28 cellular contexts compared by ENCODE assay signal in genomic region chr3:120648290-120648689, GRCh38. TPM values are rescaled to one million over a fixed set of nuclear protein-coding genes. Genes with fewer than 3 reads are reported as not detected.
"Had no signal": no experiment of that assay in that cellular context is flagged by ENCODE, and none has a peak within 500 bp of the region (broad histone marks: within the 10 kb centered on the region; RNA-seq: fewer than 3 reads in every experiment).

No MANE protein-coding gene starts in this region.

- ATAC-seq: activated T-helper 17 cell treated with anti-CD3 and anti-CD28 coated beads, Interleukin-2, amount 50 U/mL, for 72 hours; body of pancreas; left colon; sciatic nerve; stimulated activated memory B cell treated with anti-CD40 and anti-IgM and Interleukin-4, amounts not matched to agents 10 μg/mL and 1 μg/mL and 100 μg/mL, for 72 hours; stimulated activated naive CD8-positive, alpha-beta T cell treated with anti-CD3 and anti-CD28 coated beads, Interleukin-15, amount 100 ng/mL, for 72 hours had no signal

- H3K27me3 ChIP-seq: body of pancreas, colonic mucosa, uterus had no signal

- H3K4me1 ChIP-seq: colonic mucosa, uterus had no signal

- H3K4me1 Mint-ChIP-seq: activated T-helper 17 cell treated with anti-CD3 and anti-CD28 coated beads, Interleukin-2, amount 50 U/mL, for 72 hours; stimulated activated naive CD8-positive, alpha-beta T cell treated with anti-CD3 and anti-CD28 coated beads, Interleukin-15, amount 100 ng/mL, for 72 hours had no signal

- H3K36me3 Mint-ChIP-seq: stimulated activated memory B cell treated with anti-CD40 and anti-IgM and Interleukin-4, amounts not matched to agents 10 μg/mL and 1 μg/mL and 100 μg/mL, for 72 hours; type B pancreatic cell had no signal

- H3K4me3 ChIP-seq: body of pancreas, colonic mucosa, uterus had no signal

- H3K9me3 Mint-ChIP-seq: activated T-cell treated with anti-CD3 and anti-CD28 coated beads, Interleukin-2, amount 50 U/mL, for 24 hours; activated T-helper 17 cell treated with anti-CD3 and anti-CD28 coated beads, Interleukin-2, amount 50 U/mL, for 72 hours; nephron; stimulated activated memory B cell treated with anti-CD40 and anti-IgM and Interleukin-4, amounts not matched to agents 10 μg/mL and 1 μg/mL and 100 μg/mL, for 72 hours; stimulated activated naive CD8-positive, alpha-beta T cell treated with anti-CD3 and anti-CD28 coated beads, Interleukin-15, amount 100 ng/mL, for 72 hours; type B pancreatic cell had no signal

- H3K4me3 Mint-ChIP-seq: activated T-cell treated with anti-CD3 and anti-CD28 coated beads, Interleukin-2, amount 50 U/mL, for 24 hours; activated T-helper 17 cell treated with anti-CD3 and anti-CD28 coated beads, Interleukin-2, amount 50 U/mL, for 72 hours; nephron; stimulated activated memory B cell treated with anti-CD40 and anti-IgM and Interleukin-4, amounts not matched to agents 10 μg/mL and 1 μg/mL and 100 μg/mL, for 72 hours; stimulated activated naive CD8-positive, alpha-beta T cell treated with anti-CD3 and anti-CD28 coated beads, Interleukin-15, amount 100 ng/mL, for 72 hours; type B pancreatic cell had no signal

- H3K36me3 ChIP-seq: colonic mucosa, uterus had no signal

- DNase-seq: activated CD4-positive, alpha-beta T cell treated with anti-CD3 and anti-CD28 coated beads for 48 hours; activated CD4-positive, alpha-beta T cell treated with anti-CD3 and anti-CD28 coated beads, Interleukin-2, amount 50 U/mL, for 48 hours; activated CD8-positive, alpha-beta memory T cell treated with anti-CD3 and anti-CD28 coated beads, Interleukin-2, amount 50 U/mL, for 4 hours; activated gamma-delta T cell treated with Interleukin-2 at 50 U/mL for 16 hours; activated naive CD4-positive, alpha-beta T cell treated with anti-CD3 and anti-CD28 coated beads, Interleukin-2, amount 50 U/mL, for 16 hours; activated T-cell treated with anti-CD3 and anti-CD28 coated beads, Interleukin-2, amount 50 U/mL, for 24 hours; amygdala; body of pancreas; colonic mucosa; effector CD8-positive, alpha-beta T cell; head of caudate nucleus; hippocampal formation; kidney; left colon; mammary epithelial cell; small intestine; stimulated activated CD4-positive, alpha-beta T cell treated with anti-CD3 and anti-CD28 coated beads, Interleukin-4, amount 100 ng/mL, for 4 hours; stimulated activated CD8-positive, alpha-beta memory T cell treated with anti-CD3 and anti-CD28 coated beads, Interleukin-4, amount 100 ng/mL, for 48 hours; stimulated activated naive CD8-positive, alpha-beta T cell treated with anti-CD3 and anti-CD28 coated beads, Interleukin-15, amount 100 ng/mL, for 72 hours; substantia nigra; uterus had no signal

- H3K27me3 Mint-ChIP-seq: activated T-cell treated with anti-CD3 and anti-CD28 coated beads, Interleukin-2, amount 50 U/mL, for 24 hours; activated T-helper 17 cell treated with anti-CD3 and anti-CD28 coated beads, Interleukin-2, amount 50 U/mL, for 72 hours; stimulated activated memory B cell treated with anti-CD40 and anti-IgM and Interleukin-4, amounts not matched to agents 10 μg/mL and 1 μg/mL and 100 μg/mL, for 72 hours; stimulated activated naive CD8-positive, alpha-beta T cell treated with anti-CD3 and anti-CD28 coated beads, Interleukin-15, amount 100 ng/mL, for 72 hours; type B pancreatic cell had no signal

- H3K27ac Mint-ChIP-seq: activated T-cell treated with anti-CD3 and anti-CD28 coated beads, Interleukin-2, amount 50 U/mL, for 24 hours; activated T-helper 17 cell treated with anti-CD3 and anti-CD28 coated beads, Interleukin-2, amount 50 U/mL, for 72 hours; stimulated activated memory B cell treated with anti-CD40 and anti-IgM and Interleukin-4, amounts not matched to agents 10 μg/mL and 1 μg/mL and 100 μg/mL, for 72 hours; stimulated activated naive CD8-positive, alpha-beta T cell treated with anti-CD3 and anti-CD28 coated beads, Interleukin-15, amount 100 ng/mL, for 72 hours; type B pancreatic cell had no signal

- H3K27ac ChIP-seq: body of pancreas, colonic mucosa, epithelial cell of prostate, uterus, VCaP had no signal

RNA-seq across cellular contexts. Expression of gene HGD, which starts 33.7 kb away (rescaled TPM):
- polyA plus RNA-seq: mammary epithelial cell had no signal
